Comparison of ENCODE assay signal across 8 cellular contexts in genomic region chr20:21702553-21703467, GRCh38. TPM values are rescaled to one million over a fixed set of nuclear protein-coding genes. Genes with fewer than 3 reads are reported as not detected.
DNase-seq lines count a peak whose midpoint lies in the region; ATAC-seq and TF ChIP-seq lines count a peak whose summit lies in the region.

No MANE protein-coding gene starts in this region.

- H3K27ac ChIP-seq in dorsolateral prefrontal cortex, result no peak overlapping the region
- no peak overlapping the region for H3K27ac ChIP-seq in upper lobe of right lung

- intact Hi-C loops in dorsolateral prefrontal cortex (cut with DNase I) (no loop called here), upper lobe of right lung (cut with DNase I) (no loop called here)

- H3K4me3 ChIP-seq in dorsolateral prefrontal cortex (peak overlapping the region in 40 of 59 donors; percentile 7 to 60 (median 34)), upper lobe of right lung (no peak overlapping the region)

- H3K27me3 ChIP-seq in dorsolateral prefrontal cortex (peaks cover 27 to 100% (median 97%) of the 10 kb centered on the region in 45 donors), upper lobe of right lung (peaks cover 90% of the 10 kb centered on the region)

- peak; percentile 20 for DNase-seq in activated T-cell treated with anti-CD3 and anti-CD28 coated beads for 24 hours (ENCODE audit: low read depth)
- DNase-seq in activated T-cell treated with anti-CD3 and anti-CD28 coated beads for 4 hours, result no peak
- peak; percentile 85 for DNase-seq in NCI-H82 (lab: John Stamatoyannopoulos, UW)
- DNase-seq in dorsolateral prefrontal cortex, result peak in 6 of 10 donors; percentile 37 to 79 (median 56)
- peak; percentile 16 for DNase-seq in mucosa of gallbladder (ENCODE audit: low spot score)
- DNase-seq in upper lobe of right lung, result peak; percentile 76
- DNase-seq in kidney glomerular epithelial cell (lab: John Stamatoyannopoulos, UW), result no peak

- TF ChIP-seq CTCF in dorsolateral prefrontal cortex (IDR thresholded peaks at IDR 0.05 in 54 of 56, conservative IDR thresholded peaks at IDR 0.05 in 2 of 56; ENCODE audit: low read depth in 1 of 56, partially characterized antibody in 56 of 56), result peak in 54 of 56 donors; percentile 23 to 74 (median 50)
- peak; percentile 38 for TF ChIP-seq CTCF in upper lobe of right lung (IDR thresholded peaks at IDR 0.05)

- H3K4me1 ChIP-seq in upper lobe of right lung, result no peaks in the 10 kb centered on the region

- no peaks in the 10 kb centered on the region for H3K9me3 ChIP-seq in upper lobe of right lung

- ATAC-seq in upper lobe of right lung, result peak; percentile 72
- no peak for ATAC-seq in GM21786 (IDR thresholded peaks at IDR 0.05; ENCODE audit: unreplicated experiment)

- H3K36me3 ChIP-seq in upper lobe of right lung, result no peaks in the 10 kb centered on the region

RNA-seq across cellular contexts. Expression of gene PAX1, which starts 2.7 kb away (rescaled TPM):
- total RNA-seq in dorsolateral prefrontal cortex (1 to 10 TPM in 1 of 120 experiments, under 1 TPM in 6, not detected in 113; 0.10 to 1.2 (median 0.22) TPM), mucosa of gallbladder (not detected), upper lobe of right lung (not detected)

Comparison
In these comparisons a context has a peak if more than half of its experiments do, and no peak if none do; other contexts are left out.
1. DNase-seq: peak in activated T-cell treated with anti-CD3 and anti-CD28 coated beads for 24 hours (single experiment), NCI-H82 (single experiment), dorsolateral prefrontal cortex (6 of 10), mucosa of gallbladder (single experiment) and upper lobe of right lung (single experiment); none in activated T-cell treated with anti-CD3 and anti-CD28 coated beads for 4 hours (single experiment) and kidney glomerular epithelial cell (single experiment).